In the genomic region with DNA sequence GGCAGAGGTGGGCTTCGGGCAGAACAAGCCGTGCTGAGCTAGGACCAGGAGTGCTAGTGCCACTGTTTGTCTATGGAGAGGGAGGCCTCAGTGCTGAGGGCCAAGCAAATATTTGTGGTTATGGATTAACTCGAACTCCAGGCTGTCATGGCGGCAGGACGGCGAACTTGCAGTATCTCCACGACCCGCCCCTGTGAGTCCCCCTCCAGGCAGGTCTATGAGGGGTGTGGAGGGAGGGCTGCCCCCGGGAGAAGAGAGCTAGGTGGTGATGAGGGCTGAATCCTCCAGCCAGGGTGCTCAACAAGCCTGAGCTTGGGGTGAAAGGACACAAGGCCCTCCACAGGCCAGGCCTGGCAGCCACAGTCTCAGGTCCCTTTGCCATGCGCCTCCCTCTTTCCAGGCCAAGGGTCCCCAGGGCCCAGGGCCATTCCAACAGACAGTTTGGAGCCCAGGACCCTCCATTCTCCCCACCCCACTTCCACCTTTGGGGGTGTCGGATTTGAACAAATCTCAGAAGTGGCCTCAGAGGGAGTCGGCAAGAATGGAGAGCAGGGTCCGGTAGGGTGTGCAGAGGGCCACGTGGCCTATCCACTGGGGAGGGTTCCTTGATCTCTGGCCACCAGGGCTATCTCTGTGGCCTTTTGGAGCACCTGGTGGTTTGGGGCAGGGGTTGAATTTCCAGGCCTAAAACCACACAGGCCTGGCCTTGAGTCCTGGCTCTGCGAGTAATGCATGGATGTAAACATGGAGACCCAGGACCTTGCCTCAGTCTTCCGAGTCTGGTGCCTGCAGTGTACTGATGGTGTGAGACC, we compare ENCODE assay signal across 1 cellular context.
TF ChIP-seq lines count a peak whose summit lies in the region.

Gene PROC (plus strand): TSS at position 128 of the 812 bp plus-strand sequence. CDS start 1,516 bp downstream, outside the sequence.

TF ChIP-seq in HepG2, 621 proteins besides CTCF, POLR2A, EP300 and RAD21 (continued from another document and continues in another):
- TF ChIP-seq, protein P1, sequence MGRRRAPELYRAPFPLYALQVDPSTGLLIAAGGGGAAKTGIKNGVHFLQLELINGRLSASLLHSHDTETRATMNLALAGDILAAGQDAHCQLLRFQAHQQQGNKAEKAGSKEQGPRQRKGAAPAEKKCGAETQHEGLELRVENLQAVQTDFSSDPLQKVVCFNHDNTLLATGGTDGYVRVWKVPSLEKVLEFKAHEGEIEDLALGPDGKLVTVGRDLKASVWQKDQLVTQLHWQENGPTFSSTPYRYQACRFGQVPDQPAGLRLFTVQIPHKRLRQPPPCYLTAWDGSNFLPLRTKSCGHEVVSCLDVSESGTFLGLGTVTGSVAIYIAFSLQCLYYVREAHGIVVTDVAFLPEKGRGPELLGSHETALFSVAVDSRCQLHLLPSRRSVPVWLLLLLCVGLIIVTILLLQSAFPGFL (CRISPR knock-in tag; IDR thresholded peaks at IDR 0.05), result no peak
- TF ChIP-seq TFDP2 (CRISPR knock-in tag; IDR thresholded peaks at IDR 0.05) (0 out of 2 replicates have a peak, but pooled peaks have one; percentile 44), ISX (CRISPR knock-in tag; conservative IDR thresholded peaks at IDR 0.05) (peak; percentile 16; the same call in 1 of the 2 replicates), PLRG1 (conservative IDR thresholded peaks at IDR 0.05) (no peak), ARNTL (CRISPR knock-in tag; IDR thresholded peaks at IDR 0.05) (peak; percentile 68), ZNF672 (CRISPR knock-in tag; IDR thresholded peaks at IDR 0.05) (no peak), HIVEP1 (CRISPR knock-in tag; IDR thresholded peaks at IDR 0.05) (peak; percentile 28), ZNF605 (CRISPR knock-in tag; IDR thresholded peaks at IDR 0.05) (peak; percentile 89; the same call in 1 of the 2 replicates), MBNL3 (CRISPR knock-in tag; conservative IDR thresholded peaks at IDR 0.05) (no peak), NCOA2 (CRISPR knock-in tag; IDR thresholded peaks at IDR 0.05) (peak; percentile 80), TSC22D2 (CRISPR knock-in tag; IDR thresholded peaks at IDR 0.05; ENCODE audit: borderline replicate concordance) (peak; percentile 82; the same call in 1 of the 2 replicates), ZNF530 (CRISPR knock-in tag; IDR thresholded peaks at IDR 0.05; ENCODE audit: low read depth) (no peak), ATM (IDR thresholded peaks at IDR 0.05; ENCODE audit: borderline replicate concordance) (no peak), ZNF720 (CRISPR knock-in tag; IDR thresholded peaks at IDR 0.05) (peak; percentile 83), ZNF614 (CRISPR knock-in tag; IDR thresholded peaks at IDR 0.05; ENCODE audit: borderline replicate concordance) (peak; percentile 40), NONO (IDR thresholded peaks at IDR 0.05) (no peak), NONO (CRISPR knock-in tag; conservative IDR thresholded peaks at IDR 0.05) (peak; percentile 75), ZNF724P (CRISPR knock-in tag; IDR thresholded peaks at IDR 0.05; ENCODE audit: borderline replicate concordance) (peak; percentile 66), SP5 (CRISPR knock-in tag; IDR thresholded peaks at IDR 0.05; ENCODE audit: borderline replicate concordance, low read depth) (peak; percentile 62; the same call in 1 of the 2 replicates), ZNF567 (CRISPR knock-in tag; IDR thresholded peaks at IDR 0.05; ENCODE audit: borderline replicate concordance) (no peak), ZNF839 (CRISPR knock-in tag; IDR thresholded peaks at IDR 0.05; ENCODE audit: borderline replicate concordance) (no peak), ZNF563 (CRISPR knock-in tag; IDR thresholded peaks at IDR 0.05) (peak; percentile 85), ZBTB3 (CRISPR knock-in tag; IDR thresholded peaks at IDR 0.05; ENCODE audit: borderline replicate concordance, low read depth) (peak; percentile 84; the same call in 1 of the 2 replicates), ZNF577 (CRISPR knock-in tag; IDR thresholded peaks at IDR 0.05; ENCODE audit: borderline replicate concordance, low read depth) (peak; percentile 70; the same call in 1 of the 2 replicates), PCBP2 (optimal IDR thresholded peaks at IDR 0.05; ENCODE audit: low read depth, low read length, poor library complexity, severe bottlenecking) (no peak), AKAP8 (CRISPR knock-in tag; IDR thresholded peaks at IDR 0.05) (peak; percentile 87), CREB1 (IDR thresholded peaks at IDR 0.05) (no peak), CREB1 (CRISPR knock-in tag; IDR thresholded peaks at IDR 0.05) (no peak), ZNF691 (CRISPR knock-in tag; IDR thresholded peaks at IDR 0.05; ENCODE audit: borderline replicate concordance, low read depth) (peak; percentile 90), HNF4G (IDR thresholded peaks at IDR 0.05; ENCODE audit: borderline replicate concordance, low read depth, low read length) (no peak; the same call in 1 of the 2 replicates), HNF4G (CRISPR knock-in tag; IDR thresholded peaks at IDR 0.05; ENCODE audit: borderline replicate concordance, low read depth) (peak; percentile 78; the same call in 1 of the 2 replicates), ZFP36L2 (CRISPR knock-in tag; IDR thresholded peaks at IDR 0.05) (no peak; the same call in 1 of the 2 replicates), NR1H2 (CRISPR knock-in tag; IDR thresholded peaks at IDR 0.05; ENCODE audit: borderline replicate concordance, low read depth) (no peak; the same call in 1 of the 2 replicates), SALL2 (CRISPR knock-in tag; IDR thresholded peaks at IDR 0.05) (peak; percentile 79; the same call in 1 of the 2 replicates)
- TF ChIP-seq, protein P2, sequence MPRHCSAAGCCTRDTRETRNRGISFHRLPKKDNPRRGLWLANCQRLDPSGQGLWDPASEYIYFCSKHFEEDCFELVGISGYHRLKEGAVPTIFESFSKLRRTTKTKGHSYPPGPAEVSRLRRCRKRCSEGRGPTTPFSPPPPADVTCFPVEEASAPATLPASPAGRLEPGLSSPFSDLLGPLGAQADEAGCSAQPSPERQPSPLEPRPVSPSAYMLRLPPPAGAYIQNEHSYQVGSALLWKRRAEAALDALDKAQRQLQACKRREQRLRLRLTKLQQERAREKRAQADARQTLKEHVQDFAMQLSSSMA (CRISPR knock-in tag; IDR thresholded peaks at IDR 0.05), result 0 out of 2 replicates have a peak, but pooled peaks have one; percentile 81
- TF ChIP-seq, protein P3, sequence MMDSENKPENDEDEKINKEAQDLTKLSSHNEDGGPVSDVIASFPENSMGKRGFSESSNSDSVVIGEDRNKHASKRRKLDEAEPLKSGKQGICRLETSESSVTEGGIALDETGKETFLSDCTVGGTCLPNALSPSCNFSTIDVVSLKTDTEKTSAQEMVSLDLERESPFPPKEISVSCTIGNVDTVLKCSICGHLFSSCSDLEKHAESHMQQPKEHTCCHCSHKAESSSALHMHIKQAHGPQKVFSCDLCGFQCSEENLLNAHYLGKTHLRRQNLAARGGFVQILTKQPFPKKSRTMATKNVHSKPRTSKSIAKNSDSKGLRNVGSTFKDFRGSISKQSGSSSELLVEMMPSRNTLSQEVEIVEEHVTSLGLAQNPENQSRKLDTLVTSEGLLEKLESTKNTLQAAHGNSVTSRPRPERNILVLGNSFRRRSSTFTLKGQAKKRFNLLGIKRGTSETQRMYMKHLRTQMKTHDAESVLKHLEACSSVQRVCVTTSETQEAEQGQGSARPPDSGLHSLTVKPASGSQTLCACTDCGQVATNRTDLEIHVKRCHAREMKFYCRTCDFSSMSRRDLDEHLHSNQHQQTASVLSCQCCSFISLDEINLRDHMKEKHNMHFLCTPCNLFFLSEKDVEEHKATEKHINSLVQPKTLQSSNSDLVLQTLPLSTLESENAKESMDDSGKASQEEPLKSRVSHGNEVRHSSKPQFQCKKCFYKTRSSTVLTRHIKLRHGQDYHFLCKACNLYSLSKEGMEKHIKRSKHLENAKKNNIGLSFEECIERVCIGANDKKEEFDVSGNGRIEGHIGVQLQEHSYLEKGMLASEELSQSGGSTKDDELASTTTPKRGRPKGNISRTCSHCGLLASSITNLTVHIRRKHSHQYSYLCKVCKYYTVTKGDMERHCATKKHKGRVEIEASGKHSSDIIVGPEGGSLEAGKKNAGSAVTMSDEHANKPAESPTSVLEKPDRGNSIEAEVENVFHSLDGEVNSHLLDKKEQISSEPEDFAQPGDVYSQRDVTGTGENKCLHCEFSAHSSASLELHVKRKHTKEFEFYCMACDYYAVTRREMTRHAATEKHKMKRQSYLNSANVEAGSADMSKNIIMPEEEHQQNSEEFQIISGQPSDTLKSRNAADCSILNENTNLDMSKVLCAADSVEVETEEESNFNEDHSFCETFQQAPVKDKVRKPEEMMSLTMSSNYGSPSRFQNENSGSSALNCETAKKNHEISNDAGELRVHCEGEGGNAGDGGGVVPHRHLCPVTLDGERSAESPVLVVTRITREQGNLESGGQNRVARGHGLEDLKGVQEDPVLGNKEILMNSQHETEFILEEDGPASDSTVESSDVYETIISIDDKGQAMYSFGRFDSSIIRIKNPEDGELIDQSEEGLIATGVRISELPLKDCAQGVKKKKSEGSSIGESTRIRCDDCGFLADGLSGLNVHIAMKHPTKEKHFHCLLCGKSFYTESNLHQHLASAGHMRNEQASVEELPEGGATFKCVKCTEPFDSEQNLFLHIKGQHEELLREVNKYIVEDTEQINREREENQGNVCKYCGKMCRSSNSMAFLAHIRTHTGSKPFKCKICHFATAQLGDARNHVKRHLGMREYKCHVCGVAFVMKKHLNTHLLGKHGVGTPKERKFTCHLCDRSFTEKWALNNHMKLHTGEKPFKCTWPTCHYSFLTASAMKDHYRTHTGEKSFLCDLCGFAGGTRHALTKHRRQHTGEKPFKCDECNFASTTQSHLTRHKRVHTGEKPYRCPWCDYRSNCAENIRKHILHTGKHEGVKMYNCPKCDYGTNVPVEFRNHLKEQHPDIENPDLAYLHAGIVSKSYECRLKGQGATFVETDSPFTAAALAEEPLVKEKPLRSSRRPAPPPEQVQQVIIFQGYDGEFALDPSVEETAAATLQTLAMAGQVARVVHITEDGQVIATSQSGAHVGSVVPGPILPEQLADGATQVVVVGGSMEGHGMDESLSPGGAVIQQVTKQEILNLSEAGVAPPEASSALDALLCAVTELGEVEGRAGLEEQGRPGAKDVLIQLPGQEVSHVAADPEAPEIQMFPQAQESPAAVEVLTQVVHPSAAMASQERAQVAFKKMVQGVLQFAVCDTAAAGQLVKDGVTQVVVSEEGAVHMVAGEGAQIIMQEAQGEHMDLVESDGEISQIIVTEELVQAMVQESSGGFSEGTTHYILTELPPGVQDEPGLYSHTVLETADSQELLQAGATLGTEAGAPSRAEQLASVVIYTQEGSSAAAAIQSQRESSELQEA (CRISPR knock-in tag; IDR thresholded peaks at IDR 0.05; ENCODE audit: not compliant biosample characterization), result peak; percentile 53
- TF ChIP-seq, protein P4, sequence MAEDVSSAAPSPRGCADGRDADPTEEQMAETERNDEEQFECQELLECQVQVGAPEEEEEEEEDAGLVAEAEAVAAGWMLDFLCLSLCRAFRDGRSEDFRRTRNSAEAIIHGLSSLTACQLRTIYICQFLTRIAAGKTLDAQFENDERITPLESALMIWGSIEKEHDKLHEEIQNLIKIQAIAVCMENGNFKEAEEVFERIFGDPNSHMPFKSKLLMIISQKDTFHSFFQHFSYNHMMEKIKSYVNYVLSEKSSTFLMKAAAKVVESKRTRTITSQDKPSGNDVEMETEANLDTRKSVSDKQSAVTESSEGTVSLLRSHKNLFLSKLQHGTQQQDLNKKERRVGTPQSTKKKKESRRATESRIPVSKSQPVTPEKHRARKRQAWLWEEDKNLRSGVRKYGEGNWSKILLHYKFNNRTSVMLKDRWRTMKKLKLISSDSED (CRISPR knock-in tag; IDR thresholded peaks at IDR 0.05), result no peak
- TF ChIP-seq, protein P5, sequence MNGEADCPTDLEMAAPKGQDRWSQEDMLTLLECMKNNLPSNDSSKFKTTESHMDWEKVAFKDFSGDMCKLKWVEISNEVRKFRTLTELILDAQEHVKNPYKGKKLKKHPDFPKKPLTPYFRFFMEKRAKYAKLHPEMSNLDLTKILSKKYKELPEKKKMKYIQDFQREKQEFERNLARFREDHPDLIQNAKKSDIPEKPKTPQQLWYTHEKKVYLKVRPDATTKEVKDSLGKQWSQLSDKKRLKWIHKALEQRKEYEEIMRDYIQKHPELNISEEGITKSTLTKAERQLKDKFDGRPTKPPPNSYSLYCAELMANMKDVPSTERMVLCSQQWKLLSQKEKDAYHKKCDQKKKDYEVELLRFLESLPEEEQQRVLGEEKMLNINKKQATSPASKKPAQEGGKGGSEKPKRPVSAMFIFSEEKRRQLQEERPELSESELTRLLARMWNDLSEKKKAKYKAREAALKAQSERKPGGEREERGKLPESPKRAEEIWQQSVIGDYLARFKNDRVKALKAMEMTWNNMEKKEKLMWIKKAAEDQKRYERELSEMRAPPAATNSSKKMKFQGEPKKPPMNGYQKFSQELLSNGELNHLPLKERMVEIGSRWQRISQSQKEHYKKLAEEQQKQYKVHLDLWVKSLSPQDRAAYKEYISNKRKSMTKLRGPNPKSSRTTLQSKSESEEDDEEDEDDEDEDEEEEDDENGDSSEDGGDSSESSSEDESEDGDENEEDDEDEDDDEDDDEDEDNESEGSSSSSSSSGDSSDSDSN (CRISPR knock-in tag; IDR thresholded peaks at IDR 0.05), result peak; percentile 93
- TF ChIP-seq, protein P6, sequence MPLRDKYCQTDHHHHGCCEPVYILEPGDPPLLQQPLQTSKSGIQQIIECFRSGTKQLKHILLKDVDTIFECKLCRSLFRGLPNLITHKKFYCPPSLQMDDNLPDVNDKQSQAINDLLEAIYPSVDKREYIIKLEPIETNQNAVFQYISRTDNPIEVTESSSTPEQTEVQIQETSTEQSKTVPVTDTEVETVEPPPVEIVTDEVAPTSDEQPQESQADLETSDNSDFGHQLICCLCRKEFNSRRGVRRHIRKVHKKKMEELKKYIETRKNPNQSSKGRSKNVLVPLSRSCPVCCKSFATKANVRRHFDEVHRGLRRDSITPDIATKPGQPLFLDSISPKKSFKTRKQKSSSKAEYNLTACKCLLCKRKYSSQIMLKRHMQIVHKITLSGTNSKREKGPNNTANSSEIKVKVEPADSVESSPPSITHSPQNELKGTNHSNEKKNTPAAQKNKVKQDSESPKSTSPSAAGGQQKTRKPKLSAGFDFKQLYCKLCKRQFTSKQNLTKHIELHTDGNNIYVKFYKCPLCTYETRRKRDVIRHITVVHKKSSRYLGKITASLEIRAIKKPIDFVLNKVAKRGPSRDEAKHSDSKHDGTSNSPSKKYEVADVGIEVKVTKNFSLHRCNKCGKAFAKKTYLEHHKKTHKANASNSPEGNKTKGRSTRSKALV (CRISPR knock-in tag; IDR thresholded peaks at IDR 0.05), result 0 out of 2 replicates have a peak, but pooled peaks have one; percentile 14
